In genomic region chr1:236396665-236397043, GRCh38 we compare ENCODE assay signal across 12 cellular contexts. TPM values are rescaled to one million over a fixed set of nuclear protein-coding genes. Genes with fewer than 3 reads are reported as not detected.
A peak's percentile ranks its signal among the peaks of the same experiment; 100 is the strongest.
DNase-seq lines count a peak whose midpoint lies in the region; ATAC-seq and TF ChIP-seq lines count a peak whose summit lies in the region.
"Had no signal": no experiment of that assay in that cellular context is flagged by ENCODE, and none has a peak within 500 bp of the region (broad histone marks: within the 10 kb centered on the region; RNA-seq: fewer than 3 reads in every experiment).

No MANE protein-coding gene starts in this region.

- H3K27ac Mint-ChIP-seq in activated naive CD4-positive, alpha-beta T cell treated with anti-CD3 and anti-CD28 coated beads, Interleukin-2, amount 50 U/mL, for 24 hours = no peak overlapping the region
- H3K27ac Mint-ChIP-seq in activated CD4-positive, alpha-beta memory T cell treated with anti-CD3 and anti-CD28 coated beads for 36 hours = peak overlapping the region; percentile 85
- no peak overlapping the region for H3K27ac Mint-ChIP-seq in glutamatergic neuron (ENCODE audit: unreplicated experiment)
- no peak overlapping the region for H3K27ac Mint-ChIP-seq in stimulated activated naive CD8-positive, alpha-beta T cell treated with anti-CD3 and anti-CD28 coated beads, Interleukin-15, amount 100 ng/mL, for 72 hours

- H3K4me3 Mint-ChIP-seq in activated naive CD4-positive, alpha-beta T cell treated with anti-CD3 and anti-CD28 coated beads, Interleukin-2, amount 50 U/mL, for 24 hours = peak overlapping the region; percentile 91
- peak overlapping the region; percentile 85 for H3K4me3 Mint-ChIP-seq in activated CD4-positive, alpha-beta memory T cell treated with anti-CD3 and anti-CD28 coated beads for 36 hours
- H3K4me3 Mint-ChIP-seq in glutamatergic neuron (ENCODE audit: unreplicated experiment) = peak overlapping the region; percentile 98
- H3K4me3 Mint-ChIP-seq in stimulated activated naive CD8-positive, alpha-beta T cell treated with anti-CD3 and anti-CD28 coated beads, Interleukin-15, amount 100 ng/mL, for 72 hours = peak overlapping the region; percentile 88 to 99

- H3K36me3 Mint-ChIP-seq in activated naive CD4-positive, alpha-beta T cell treated with anti-CD3 and anti-CD28 coated beads, Interleukin-2, amount 50 U/mL, for 24 hours = no peaks in the 10 kb centered on the region
- no peaks in the 10 kb centered on the region for H3K36me3 Mint-ChIP-seq in activated CD4-positive, alpha-beta memory T cell treated with anti-CD3 and anti-CD28 coated beads for 36 hours
- no peaks in the 10 kb centered on the region for H3K36me3 Mint-ChIP-seq in glutamatergic neuron (ENCODE audit: unreplicated experiment)

- TF ChIP-seq CTCF in glutamatergic neuron (IDR thresholded peaks at IDR 0.05; ENCODE audit: partially characterized antibody, unreplicated experiment) = no peak

- no peak for ATAC-seq in stimulated activated naive CD8-positive, alpha-beta T cell treated with anti-CD3 and anti-CD28 coated beads, Interleukin-15, amount 100 ng/mL, for 72 hours
- no peak for ATAC-seq in GM18498 (IDR thresholded peaks at IDR 0.05; ENCODE audit: unreplicated experiment)
- ATAC-seq in GM18907 (IDR thresholded peaks at IDR 0.05; ENCODE audit: unreplicated experiment) = no peak
- ATAC-seq: sciatic nerve had no signal

- no peak for DNase-seq in activated naive CD4-positive, alpha-beta T cell treated with Interleukin-2 at 50 U/mL for 16 hours
- no peak for DNase-seq in activated CD4-positive, alpha-beta memory T cell treated with anti-CD3 and anti-CD28 coated beads for 36 hours
- DNase-seq in glutamatergic neuron (no peak), ureter (ENCODE audit: low spot score) (no peak)
- DNase-seq in stimulated activated naive CD8-positive, alpha-beta T cell treated with anti-CD3 and anti-CD28 coated beads, Interleukin-15, amount 100 ng/mL, for 72 hours = no peak
- DNase-seq: effector CD8-positive, alpha-beta T cell; NCI-H2029 treated with DMSO at 0.1 percent for 48 hours; SW 1271 had no signal

- peaks cover 19% of the 10 kb centered on the region for H3K4me1 Mint-ChIP-seq in activated naive CD4-positive, alpha-beta T cell treated with anti-CD3 and anti-CD28 coated beads, Interleukin-2, amount 50 U/mL, for 24 hours
- H3K4me1 Mint-ChIP-seq in activated CD4-positive, alpha-beta memory T cell treated with anti-CD3 and anti-CD28 coated beads for 36 hours (ENCODE audit: low read depth) = peaks cover 32% of the 10 kb centered on the region
- peaks cover 2% of the 10 kb centered on the region for H3K4me1 Mint-ChIP-seq in glutamatergic neuron (ENCODE audit: low read depth, unreplicated experiment)
- peaks cover 28% of the 10 kb centered on the region for H3K4me1 Mint-ChIP-seq in stimulated activated naive CD8-positive, alpha-beta T cell treated with anti-CD3 and anti-CD28 coated beads, Interleukin-15, amount 100 ng/mL, for 72 hours

- H3K9me3 Mint-ChIP-seq in activated naive CD4-positive, alpha-beta T cell treated with anti-CD3 and anti-CD28 coated beads, Interleukin-2, amount 50 U/mL, for 24 hours = no peaks in the 10 kb centered on the region
- no peaks in the 10 kb centered on the region for H3K9me3 Mint-ChIP-seq in activated CD4-positive, alpha-beta memory T cell treated with anti-CD3 and anti-CD28 coated beads for 36 hours
- peaks cover 1% of the 10 kb centered on the region for H3K9me3 Mint-ChIP-seq in glutamatergic neuron (ENCODE audit: unreplicated experiment)
- no peaks in the 10 kb centered on the region for H3K9me3 Mint-ChIP-seq in stimulated activated naive CD8-positive, alpha-beta T cell treated with anti-CD3 and anti-CD28 coated beads, Interleukin-15, amount 100 ng/mL, for 72 hours

- H3K27me3 Mint-ChIP-seq in activated naive CD4-positive, alpha-beta T cell treated with anti-CD3 and anti-CD28 coated beads, Interleukin-2, amount 50 U/mL, for 24 hours = peaks cover 39% of the 10 kb centered on the region
- peaks cover 18% of the 10 kb centered on the region for H3K27me3 Mint-ChIP-seq in activated CD4-positive, alpha-beta memory T cell treated with anti-CD3 and anti-CD28 coated beads for 36 hours
- H3K27me3 Mint-ChIP-seq in glutamatergic neuron (ENCODE audit: unreplicated experiment) = peaks cover 15% of the 10 kb centered on the region
- peaks cover 82% of the 10 kb centered on the region for H3K27me3 Mint-ChIP-seq in stimulated activated naive CD8-positive, alpha-beta T cell treated with anti-CD3 and anti-CD28 coated beads, Interleukin-15, amount 100 ng/mL, for 72 hours

- CTCF ChIA-PET in activated CD4-positive, alpha-beta memory T cell treated with anti-CD3 and anti-CD28 coated beads for 36 hours (lab: Charles Lee) = interaction anchor here (0.6 to 1.9 kb wide), 3 partner anchors 20 to 424 kb away, joined by 3 to 5 read pairs (median 4); no protein-coding TSS in a partner anchor

- intact Hi-C loops in activated CD4-positive, alpha-beta memory T cell treated with anti-CD3 and anti-CD28 coated beads for 36 hours (cut with micrococcal nuclease) = loop anchor here (1.0 to 5.0 kb wide), 4 partner anchors 20 to 126 kb away; partner anchors contain the start of gene LGALS8

- POLR2A ChIA-PET in activated CD4-positive, alpha-beta memory T cell treated with anti-CD3 and anti-CD28 coated beads for 36 hours (lab: Charles Lee) = interaction anchor here (1.0 to 2.0 kb wide), 3 partner anchors 26 to 115 kb away, joined by 4 to 6 read pairs (median 6); partner anchors contain the start of gene ERO1B

RNA-seq across cellular contexts. Expression of gene EDARADD, which starts 2.6 kb away (rescaled TPM):
- total RNA-seq in activated CD4-positive, alpha-beta memory T cell treated with anti-CD3 and anti-CD28 coated beads for 36 hours = 1 to 10 TPM; 4.8 to 7.0 TPM
- total RNA-seq in glutamatergic neuron (ENCODE audit: unreplicated experiment) (0.98 TPM), ureter (50.4 TPM)
